36 cellular contexts compared by ENCODE assay signal in genomic region chrX:7362111-7362510, GRCh38.
"Had no signal": no experiment of that assay in that cellular context is flagged by ENCODE, and none has a peak within 500 bp of the region (broad histone marks: within the 10 kb centered on the region; RNA-seq: fewer than 3 reads in every experiment).

No MANE protein-coding gene starts in this region.

- H3K4me3 Mint-ChIP-seq: activated B cell treated with CpG ODN at 0.5 μM for 24 hours; activated CD4-positive, alpha-beta memory T cell treated with anti-CD3 and anti-CD28 coated beads, Interleukin-2, amount 10 ng/mL, durations not matched to agents 7 days and 5 days; activated CD8-positive, alpha-beta memory T cell treated with anti-CD3 and anti-CD28 coated beads, Interleukin-2, amount 10 ng/mL, durations not matched to agents 7 days and 5 days; activated naive CD8-positive, alpha-beta T cell treated with anti-CD3 and anti-CD28 coated beads, Interleukin-2, amount 10 ng/mL, durations not matched to agents 7 days and 5 days; T-helper 1 cell treated with Interleukin-12 subunit alpha and Interleukin-12 subunit beta and Interleukin-4 antibody, amounts not matched to agents 30 μg/mL and 1 μg/mL, for 36 hours had no signal

- H3K27ac ChIP-seq: ascending aorta, body of pancreas, breast epithelium, Peyer's patch, SJSA1, VCaP had no signal

- DNase-seq: activated B cell treated with CpG ODN at 0.5 μM for 24 hours; activated CD4-positive, alpha-beta memory T cell treated with anti-CD3 and anti-CD28 coated beads, Interleukin-2, amount 10 ng/mL, durations not matched to agents 7 days and 5 days; activated CD4-positive, alpha-beta T cell treated with anti-CD3 and anti-CD28 coated beads for 4 hours; activated CD4-positive, CD25-positive, alpha-beta regulatory T cell treated with anti-CD3 and anti-CD28 coated beads, Interleukin-2, amount 50 U/mL, for 72 hours; activated CD8-positive, alpha-beta memory T cell treated with anti-CD3 and anti-CD28 coated beads for 24 hours; activated CD8-positive, alpha-beta memory T cell treated with anti-CD3 and anti-CD28 coated beads, Interleukin-2, amount 10 ng/mL, durations not matched to agents 7 days and 5 days; activated CD8-positive, alpha-beta memory T cell treated with anti-CD3 and anti-CD28 coated beads, Interleukin-2, amount 50 U/mL, for 48 hours; activated effector memory CD4-positive, alpha-beta T cell treated with Interleukin-2 at 50 U/mL for 16 hours; activated naive CD4-positive, alpha-beta T cell treated with anti-CD3 and anti-CD28 coated beads, Interleukin-2, amount 50 U/mL, for 16 hours; activated naive CD8-positive, alpha-beta T cell treated with anti-CD3 and anti-CD28 coated beads, Interleukin-2, amount 10 ng/mL, durations not matched to agents 7 days and 5 days; activated T-cell treated with anti-CD3 and anti-CD28 coated beads, Interleukin-2, amount 50 U/mL, for 48 hours; amygdala; body of pancreas; central memory CD4-positive, alpha-beta T cell; NCI-H1092 treated with DMSO at 0.1 percent for 48 hours; NCI-H1417; NCI-H146; NCI-H187; NCI-H2029 treated with DMSO at 0.1 percent for 48 hours; NCI-H2107; NCI-H2171; NCI-H446; NCI-H510A treated with DMSO at 0.1 percent for 48 hours; NK-92 treated with Interleukin-12 subunit alpha and Interleukin-12 subunit beta, amount 100 ng/mL, for 24 hours; PC-3; Peyer's patch; RPMI8226; SHP77 treated with DMSO at 0.1 percent for 48 hours; SK-N-SH; T-helper 9 cell had no signal

- H3K27ac Mint-ChIP-seq: activated B cell treated with CpG ODN at 0.5 μM for 24 hours; activated CD4-positive, alpha-beta memory T cell treated with anti-CD3 and anti-CD28 coated beads, Interleukin-2, amount 10 ng/mL, durations not matched to agents 7 days and 5 days; activated CD8-positive, alpha-beta memory T cell treated with anti-CD3 and anti-CD28 coated beads, Interleukin-2, amount 10 ng/mL, durations not matched to agents 7 days and 5 days; activated naive CD8-positive, alpha-beta T cell treated with anti-CD3 and anti-CD28 coated beads, Interleukin-2, amount 10 ng/mL, durations not matched to agents 7 days and 5 days; T-helper 1 cell treated with Interleukin-12 subunit alpha and Interleukin-12 subunit beta and Interleukin-4 antibody, amounts not matched to agents 30 μg/mL and 1 μg/mL, for 36 hours had no signal

- ATAC-seq: activated CD8-positive, alpha-beta memory T cell treated with anti-CD3 and anti-CD28 coated beads, Interleukin-2, amount 10 ng/mL, durations not matched to agents 7 days and 5 days; body of pancreas; K562; PC-3 had no signal

- H3K27me3 Mint-ChIP-seq: activated B cell treated with CpG ODN at 0.5 μM for 24 hours; activated CD4-positive, alpha-beta memory T cell treated with anti-CD3 and anti-CD28 coated beads, Interleukin-2, amount 10 ng/mL, durations not matched to agents 7 days and 5 days; activated CD8-positive, alpha-beta memory T cell treated with anti-CD3 and anti-CD28 coated beads, Interleukin-2, amount 10 ng/mL, durations not matched to agents 7 days and 5 days; activated naive CD8-positive, alpha-beta T cell treated with anti-CD3 and anti-CD28 coated beads, Interleukin-2, amount 10 ng/mL, durations not matched to agents 7 days and 5 days had no signal

- H3K27me3 ChIP-seq: ascending aorta, body of pancreas, breast epithelium, Peyer's patch, SJSA1 had no signal

- H3K4me3 ChIP-seq: ascending aorta, body of pancreas, breast epithelium, K562, Peyer's patch, SJSA1 had no signal

- H3K9ac ChIP-seq: SK-N-SH had no signal

- H3K9me2 ChIP-seq: SK-N-SH had no signal

- H3K4me2 ChIP-seq: SK-N-SH had no signal

- H3K9me3 Mint-ChIP-seq: activated B cell treated with CpG ODN at 0.5 μM for 24 hours; activated CD4-positive, alpha-beta memory T cell treated with anti-CD3 and anti-CD28 coated beads, Interleukin-2, amount 10 ng/mL, durations not matched to agents 7 days and 5 days; T-helper 1 cell treated with Interleukin-12 subunit alpha and Interleukin-12 subunit beta and Interleukin-4 antibody, amounts not matched to agents 30 μg/mL and 1 μg/mL, for 36 hours had no signal

- H3K4me1 Mint-ChIP-seq: activated B cell treated with CpG ODN at 0.5 μM for 24 hours; activated CD4-positive, alpha-beta memory T cell treated with anti-CD3 and anti-CD28 coated beads, Interleukin-2, amount 10 ng/mL, durations not matched to agents 7 days and 5 days; activated CD8-positive, alpha-beta memory T cell treated with anti-CD3 and anti-CD28 coated beads, Interleukin-2, amount 10 ng/mL, durations not matched to agents 7 days and 5 days; activated naive CD8-positive, alpha-beta T cell treated with anti-CD3 and anti-CD28 coated beads, Interleukin-2, amount 10 ng/mL, durations not matched to agents 7 days and 5 days had no signal

- H3K9me3 ChIP-seq: ascending aorta, body of pancreas, breast epithelium, Peyer's patch, SJSA1, SK-N-SH had no signal

- FAIRE-seq: K562 had no signal

- H3K36me3 ChIP-seq: ascending aorta, breast epithelium, Peyer's patch, SJSA1 had no signal

- H3K36me3 Mint-ChIP-seq: activated CD8-positive, alpha-beta memory T cell treated with anti-CD3 and anti-CD28 coated beads, Interleukin-2, amount 10 ng/mL, durations not matched to agents 7 days and 5 days; activated naive CD8-positive, alpha-beta T cell treated with anti-CD3 and anti-CD28 coated beads, Interleukin-2, amount 10 ng/mL, durations not matched to agents 7 days and 5 days had no signal

- H3K4me1 ChIP-seq: ascending aorta, body of pancreas, breast epithelium, Peyer's patch, SJSA1 had no signal
